In genomic region chr15:90451215-90451850, GRCh38 we compare ENCODE assay signal across 1 cellular context.
TF ChIP-seq lines count a peak whose summit lies in the region.

No MANE protein-coding gene starts in this region.

TF ChIP-seq in HEK293, 187 proteins besides CTCF, POLR2A, EP300 and RAD21 (continued from another document):
- TF ChIP-seq REST (tag by site-specific recombination; IDR thresholded peaks at IDR 0.05) (no peak), ZNF561 (tag by site-specific recombination; IDR thresholded peaks at IDR 0.05; ENCODE audit: borderline replicate concordance) (peak; percentile 67; the same call in 1 of the 2 replicates), ZNF692 (tag by site-specific recombination; IDR thresholded peaks at IDR 0.05) (0 out of 2 replicates have a peak, but pooled peaks have one; percentile 19), ZBTB48 (tag by site-specific recombination; IDR thresholded peaks at IDR 0.05) (peak; percentile 55; the same call in 1 of the 2 replicates), SP2 (tag by site-specific recombination; IDR thresholded peaks at IDR 0.05) (no peak), ZBTB21 (tag by site-specific recombination; IDR thresholded peaks at IDR 0.05) (peak; percentile 20; the same call in 1 of the 2 replicates), ZXDB (tag by site-specific recombination; IDR thresholded peaks at IDR 0.05) (peak; percentile 22; the same call in 1 of the 2 replicates), EGR2 (tag by site-specific recombination; IDR thresholded peaks at IDR 0.05; ENCODE audit: low read depth) (no peak), ZEB2 (tag by site-specific recombination; IDR thresholded peaks at IDR 0.05) (peak; percentile 64; the same call in 1 of the 2 replicates), PRDM10 (tag by site-specific recombination; IDR thresholded peaks at IDR 0.05) (0 out of 2 replicates have a peak, but pooled peaks have one; percentile 29)
